8 cellular contexts compared by ENCODE assay signal in genomic region chr17:47276868-47277267, GRCh38. TPM values are rescaled to one million over a fixed set of nuclear protein-coding genes. Genes with fewer than 3 reads are reported as not detected.
DNase-seq lines count a peak whose midpoint lies in the region; ATAC-seq and TF ChIP-seq lines count a peak whose summit lies in the region.

No MANE protein-coding gene starts in this region.

- ATAC-seq in mucosa of descending colon, result peak; percentile 45

- peaks cover 31 to 33% of the 10 kb centered on the region in 2 donors for H3K4me1 ChIP-seq in duodenal mucosa (ENCODE audit: control insufficient read depth in 1 of 2, insufficient read depth in 2 of 2, low read length in 2 of 2)
- peaks cover 18% of the 10 kb centered on the region for H3K4me1 ChIP-seq in mucosa of descending colon (ENCODE audit: low read depth)

- no peak for TF ChIP-seq CTCF in AG09319 (IDR thresholded peaks at IDR 0.05; ENCODE audit: low read depth, low read length)
- TF ChIP-seq CTCF in mucosa of descending colon (IDR thresholded peaks at IDR 0.05), result no peak

- peak; percentile 76 for DNase-seq in AG09319 (ENCODE audit: extremely low read depth, low read depth)
- DNase-seq in NCI-H2029 treated with DMSO at 0.1 percent for 48 hours (lab: John Stamatoyannopoulos, UW), result peak; percentile 52
- peak in 2 of 3 donors; percentile 53 to 54 for DNase-seq in mucosa of descending colon
- DNase-seq in D341Med (ENCODE audit: low spot score), result no peak
- no peak for DNase-seq in HuH-7 (ENCODE audit: low spot score)
- no peak for DNase-seq in MV-4-11 (lab: John Stamatoyannopoulos, UW)
- no peak for DNase-seq in SIG-M5 (lab: John Stamatoyannopoulos, UW)

- peak overlapping the region; percentile 30 for H3K27ac ChIP-seq in duodenal mucosa (ENCODE audit: low read depth, low read length)

- H3K4me3 ChIP-seq in duodenal mucosa (ENCODE audit: low read depth in 1 of 2, low read length in 2 of 2) (no peak overlapping the region), mucosa of descending colon (no peak overlapping the region)

- no peaks in the 10 kb centered on the region for H3K9me3 ChIP-seq in duodenal mucosa (ENCODE audit: control insufficient read depth in 1 of 2, low read length in 2 of 2)
- no peaks in the 10 kb centered on the region for H3K9me3 ChIP-seq in mucosa of descending colon

- no peaks in the 10 kb centered on the region for H3K27me3 ChIP-seq in duodenal mucosa (ENCODE audit: control insufficient read depth in 1 of 2, insufficient read depth in 2 of 2, low read length in 2 of 2)

- H3K9ac ChIP-seq in duodenal mucosa (ENCODE audit: low read depth in 1 of 2, low read length in 2 of 2), result no peak overlapping the region

- intact Hi-C loops in mucosa of descending colon (cut with DNase I, micrococcal nuclease), result no loop called here

- no peaks in the 10 kb centered on the region for H3K36me3 ChIP-seq in duodenal mucosa (ENCODE audit: control insufficient read depth in 1 of 2, insufficient read depth in 2 of 2, low read length in 2 of 2)
- no peaks in the 10 kb centered on the region for H3K36me3 ChIP-seq in mucosa of descending colon (ENCODE audit: low read depth)

RNA-seq across cellular contexts. Expression of gene ITGB3, which starts 23.2 kb away (rescaled TPM):
- total RNA-seq in mucosa of descending colon, result 10 to 100 TPM in 1 of 3 donors, 1 to 10 TPM in 2; 3.9 to 58.4 (median 6.8) TPM

RNA-seq across cellular contexts. Expression of gene EFCAB13, which starts 46.9 kb away (rescaled TPM):
- total RNA-seq in mucosa of descending colon, result 10 to 100 TPM in 1 of 3 donors, 1 to 10 TPM in 2; 2.7 to 15.3 (median 4.7) TPM

Comparison
In these comparisons a context has a peak if more than half of its experiments do, and no peak if none do; other contexts are left out.
1. DNase-seq: peak in AG09319 (single experiment), NCI-H2029 treated with DMSO at 0.1 percent for 48 hours (single experiment) and mucosa of descending colon (2 of 3); none in D341Med (single experiment), HuH-7 (single experiment), MV-4-11 (single experiment) and SIG-M5 (single experiment).